ENCODE assay signal across 26 cellular contexts in genomic region chr17:44132275-44132821, GRCh38. TPM values are rescaled to one million over a fixed set of nuclear protein-coding genes. Genes with fewer than 3 reads are reported as not detected.
DNase-seq lines count a peak whose midpoint lies in the region; ATAC-seq, FAIRE-seq and TF ChIP-seq lines count a peak whose summit lies in the region.
"Had no signal": no experiment of that assay in that cellular context is flagged by ENCODE, and none has a peak within 500 bp of the region (broad histone marks: within the 10 kb centered on the region; RNA-seq: fewer than 3 reads in every experiment).

No MANE protein-coding gene starts in this region.

- H3K36me3 ChIP-seq in KMS-11 (ENCODE audit: insufficient read depth): no peaks in the 10 kb centered on the region
- no peaks in the 10 kb centered on the region for H3K36me3 ChIP-seq in HepG2 (replicated peaks in 1 of 2; ENCODE audit: control insufficient read depth in 1 of 2, insufficient read depth in 2 of 2, low read length in 2 of 2)
- H3K36me3 ChIP-seq: MG63, SJSA1, transverse colon had no signal

- POLR2A ChIA-PET in HepG2 (lab: Yijun Ruan, JAX): interaction anchor here (2.2 kb wide), 1 partner anchor 9 kb away, joined by 8 read pairs; the partner anchor contains the start of gene HDAC5

- H3K9me3 ChIP-seq in HepG2 (ENCODE audit: low read length): no peaks in the 10 kb centered on the region
- H3K9me3 ChIP-seq: MG63, SJSA1, transverse colon had no signal

- intact Hi-C loops in activated T-helper 1 cell treated with anti-CD3 and anti-CD28 coated beads, Interleukin-12 subunit alpha, Interleukin-12 subunit beta, Interleukin-2, Interleukin-4 antibody, amounts not matched to agents 30 ng/mL and 10 ng/mL and 1 ng/mL, durations not matched to agents 14 hours and 24 hours and 36 hours (cut with micrococcal nuclease): no loop called here
- intact Hi-C loops in HepG2 (cut with micrococcal nuclease; ENCODE audit: unreplicated experiment): no loop called here

- BruUV-seq in HepG2 (replicated peaks; lab: Mats Ljungman, UMichigan): no TSS peak

- DNase-seq in ELR (ENCODE audit: low read depth) (peak; percentile 68), HepG2 (ENCODE audit: low spot score) (no peak), cortex of kidney (lab: John Stamatoyannopoulos, UW) (no peak), D721Med (ENCODE audit: insufficient read length, low spot score) (no peak)
- DNase-seq in activated T-helper 1 cell treated with anti-CD3 and anti-CD28 coated beads, Interleukin-12 subunit alpha, Interleukin-12 subunit beta, Interleukin-2, Interleukin-4 antibody, amounts not matched to agents 30 ng/mL and 10 ng/mL and 1 ng/mL, durations not matched to agents 14 hours and 24 hours and 36 hours (ENCODE audit: low spot score): no peak
- DNase-seq in activated CD4-positive, CD25-positive, alpha-beta regulatory T cell (lab: John Stamatoyannopoulos, UW): no peak
- DNase-seq: AML-193; amygdala; foreskin melanocyte; hippocampal formation; MG63; NCI-H1436; NCI-H526; small intestine; stimulated activated CD4-positive, alpha-beta T cell treated with anti-CD3 and anti-CD28 coated beads, Interleukin-2, amount 100 ng/mL, for 48 hours; stimulated activated naive CD8-positive, alpha-beta T cell treated with anti-CD3 and anti-CD28 coated beads, Interleukin-15, amount 100 ng/mL, for 72 hours; transverse colon had no signal

- FAIRE-seq in HepG2 (lab: Jason Lieb, UNC): peak; percentile 18
- FAIRE-seq in D721Med (lab: Jason Lieb, UNC): no peak
- FAIRE-seq: keratinocyte, small intestine had no signal

- peaks cover 7% of the 10 kb centered on the region for H3K4me1 Mint-ChIP-seq in activated T-helper 1 cell treated with anti-CD3 and anti-CD28 coated beads, Interleukin-12 subunit alpha, Interleukin-12 subunit beta, Interleukin-2, Interleukin-4 antibody, amounts not matched to agents 30 ng/mL and 10 ng/mL and 1 ng/mL, durations not matched to agents 14 hours and 24 hours and 36 hours (ENCODE audit: low read depth)

- ATAC-seq in HepG2: no peak
- ATAC-seq: stimulated activated naive CD8-positive, alpha-beta T cell treated with anti-CD3 and anti-CD28 coated beads, Interleukin-15, amount 100 ng/mL, for 72 hours; WTC11 had no signal

- TF ChIP-seq CTCF in KMS-11 (conservative IDR thresholded peaks at IDR 0.05; ENCODE audit: low read depth, low read length) (no peak), HepG2 (CRISPR knock-in tag; IDR thresholded peaks at IDR 0.05) (no peak), D721Med (IDR thresholded peaks at IDR 0.05; ENCODE audit: insufficient read depth, missing control alignments) (no peak)

- H3K9ac ChIP-seq in KMS-11 (no peak overlapping the region), HepG2 (ENCODE audit: insufficient read depth, low read depth, low read length) (no peak overlapping the region)

- H4K20me1 ChIP-seq in KMS-11 (ENCODE audit: insufficient read depth): no peaks in the 10 kb centered on the region
- no peaks in the 10 kb centered on the region for H4K20me1 ChIP-seq in HepG2 (ENCODE audit: insufficient read depth, low read length)

- no peaks in the 10 kb centered on the region for H3K27me3 ChIP-seq in KMS-11 (ENCODE audit: insufficient read depth, low read depth)
- no peaks in the 10 kb centered on the region; a peak in 1 of 5 replicates for H3K27me3 ChIP-seq in HepG2 (ENCODE audit: control insufficient read depth in 1 of 2, insufficient read depth in 2 of 2, low read length in 2 of 2)
- H3K27me3 ChIP-seq: MG63, SJSA1, transverse colon had no signal

- in situ Hi-C loops in HepG2 (cut with HindIII; ENCODE audit: extremely low pct_ligation_motif_present, low pct_unique_long_range_greater_than_20kb): no loop called here

- peak overlapping the region; percentile 18 for H3K27ac Mint-ChIP-seq in activated T-helper 1 cell treated with anti-CD3 and anti-CD28 coated beads, Interleukin-12 subunit alpha, Interleukin-12 subunit beta, Interleukin-2, Interleukin-4 antibody, amounts not matched to agents 30 ng/mL and 10 ng/mL and 1 ng/mL, durations not matched to agents 14 hours and 24 hours and 36 hours
- H3K27ac Mint-ChIP-seq: activated T-helper 2 cell treated with anti-CD3 and anti-CD28 coated beads, Interferon-gamma antibody, Interleukin-2, Interleukin-4, amounts not matched to agents 10 μg/mL and 5 μg/mL and 100 μg/mL, durations not matched to agents 14 hours and 24 hours and 36 hours; T-helper 1 cell treated with Interleukin-12 subunit alpha and Interleukin-12 subunit beta and Interleukin-4 antibody, amounts not matched to agents 30 μg/mL and 1 μg/mL, for 36 hours; WTC11 had no signal

- CTCF ChIA-PET in HepG2 (lab: Yijun Ruan, JAX; ENCODE audit: low intra/inter-chr PET ratio, low total read pairs): no interaction called here

- H3K4me3 Mint-ChIP-seq in activated T-helper 1 cell treated with anti-CD3 and anti-CD28 coated beads, Interleukin-12 subunit alpha, Interleukin-12 subunit beta, Interleukin-2, Interleukin-4 antibody, amounts not matched to agents 30 ng/mL and 10 ng/mL and 1 ng/mL, durations not matched to agents 14 hours and 24 hours and 36 hours: no peak overlapping the region
- H3K4me3 Mint-ChIP-seq: stimulated activated naive CD8-positive, alpha-beta T cell treated with anti-CD3 and anti-CD28 coated beads, Interleukin-15, amount 100 ng/mL, for 72 hours; T-helper 1 cell treated with Interleukin-12 subunit alpha and Interleukin-12 subunit beta and Interleukin-4 antibody, amounts not matched to agents 30 μg/mL and 1 μg/mL, for 36 hours; WTC11 had no signal

- H3K79me2 ChIP-seq in KMS-11 (ENCODE audit: insufficient read depth, low read depth) (no peaks in the 10 kb centered on the region), HepG2 (ENCODE audit: insufficient read depth, low read length) (no peaks in the 10 kb centered on the region)

- TF ChIP-seq EP300 in HepG2 (IDR thresholded peaks at IDR 0.05; ENCODE audit: low read depth in 2 of 2, low read length in 2 of 2) (no peak), HepG2 (CRISPR knock-in tag; IDR thresholded peaks at IDR 0.05; ENCODE audit: borderline replicate concordance) (no peak)

- TF ChIP-seq POLR2A in HepG2 (IDR thresholded peaks at IDR 0.05; ENCODE audit: insufficient read depth in 1 of 2, low read depth in 2 of 2, low read length in 2 of 2): no peak

- peaks cover 17% of the 10 kb centered on the region for H3K4me1 ChIP-seq in KMS-11 (ENCODE audit: low read depth, poor library complexity, severe bottlenecking)
- peaks cover 85% of the 10 kb centered on the region for H3K4me1 ChIP-seq in HepG2 (ENCODE audit: insufficient read depth, low read length)

- H3K4me2 ChIP-seq in KMS-11: peak overlapping the region; percentile 11; the same call in 1 of the 2 replicates
- H3K4me2 ChIP-seq in HepG2 (ENCODE audit: low read depth, low read length): peak overlapping the region; percentile 16; the same call in 1 of the 2 replicates

- no peaks in the 10 kb centered on the region for H3K27me3 Mint-ChIP-seq in activated T-helper 1 cell treated with anti-CD3 and anti-CD28 coated beads, Interleukin-12 subunit alpha, Interleukin-12 subunit beta, Interleukin-2, Interleukin-4 antibody, amounts not matched to agents 30 ng/mL and 10 ng/mL and 1 ng/mL, durations not matched to agents 14 hours and 24 hours and 36 hours (ENCODE audit: insufficient read depth)
- H3K27me3 Mint-ChIP-seq: stimulated activated naive CD8-positive, alpha-beta T cell treated with anti-CD3 and anti-CD28 coated beads, Interleukin-15, amount 100 ng/mL, for 72 hours had no signal

- no peaks in the 10 kb centered on the region for H3K9me3 Mint-ChIP-seq in activated T-helper 1 cell treated with anti-CD3 and anti-CD28 coated beads, Interleukin-12 subunit alpha, Interleukin-12 subunit beta, Interleukin-2, Interleukin-4 antibody, amounts not matched to agents 30 ng/mL and 10 ng/mL and 1 ng/mL, durations not matched to agents 14 hours and 24 hours and 36 hours
- H3K9me3 Mint-ChIP-seq: activated T-helper 2 cell treated with anti-CD3 and anti-CD28 coated beads, Interferon-gamma antibody, Interleukin-2, Interleukin-4, amounts not matched to agents 10 μg/mL and 5 μg/mL and 100 μg/mL, durations not matched to agents 14 hours and 24 hours and 36 hours; stimulated activated naive CD8-positive, alpha-beta T cell treated with anti-CD3 and anti-CD28 coated beads, Interleukin-15, amount 100 ng/mL, for 72 hours; T-helper 1 cell treated with Interleukin-12 subunit alpha and Interleukin-12 subunit beta and Interleukin-4 antibody, amounts not matched to agents 30 μg/mL and 1 μg/mL, for 36 hours; WTC11 had no signal

- H3K27ac ChIP-seq in KMS-11 (peak overlapping the region; percentile 43), HepG2 (ENCODE audit: extremely low read length, insufficient read depth, low read length) (no peak overlapping the region)
- H3K27ac ChIP-seq: epithelial cell of prostate, SJSA1, transverse colon had no signal

- no peak for TF ChIP-seq RAD21 in HepG2 (CRISPR knock-in tag; IDR thresholded peaks at IDR 0.05)

- H3K36me3 Mint-ChIP-seq in activated T-helper 1 cell treated with anti-CD3 and anti-CD28 coated beads, Interleukin-12 subunit alpha, Interleukin-12 subunit beta, Interleukin-2, Interleukin-4 antibody, amounts not matched to agents 30 ng/mL and 10 ng/mL and 1 ng/mL, durations not matched to agents 14 hours and 24 hours and 36 hours (ENCODE audit: low read depth): no peaks in the 10 kb centered on the region
- H3K36me3 Mint-ChIP-seq: WTC11 had no signal

- H3K4me3 ChIP-seq in KMS-11 (IDR thresholded peaks at IDR 0.05; ENCODE audit: insufficient read depth, low read depth, low read length) (no peak overlapping the region), HepG2 (replicated peaks in 1 of 3; ENCODE audit: insufficient read depth in 1 of 3, low read depth in 2 of 3, low read length in 3 of 3) (no peak overlapping the region)
- H3K4me3 ChIP-seq: lung, MG63, SJSA1, transverse colon had no signal

- peak overlapping the region; percentile 7; the same call in 1 of the 2 replicates for H2AFZ ChIP-seq in KMS-11 (ENCODE audit: low read depth)
- no peak overlapping the region for H2AFZ ChIP-seq in HepG2 (ENCODE audit: low read length)

RNA-seq across cellular contexts. Expression of gene HDAC5, which starts 8.9 kb away (rescaled TPM):
- total RNA-seq in activated T-helper 1 cell treated with anti-CD3 and anti-CD28 coated beads, Interleukin-12 subunit alpha, Interleukin-12 subunit beta, Interleukin-2, Interleukin-4 antibody, amounts not matched to agents 30 ng/mL and 10 ng/mL and 1 ng/mL, durations not matched to agents 14 hours and 24 hours and 36 hours: 20.6 and 22.8 TPM in 2 replicates
- 34.0 and 46.4 TPM in 2 replicates for total RNA-seq in HepG2 (2016; rRNA removed; fragmentation: Illumina TruSeq; extraction: Trizol)
- 9.5 and 10.8 TPM in 2 replicates for total RNA-seq in HepG2 (2016; cell fraction: cytosol; rRNA removed; fragmentation: Illumina TruSeq; extraction: Trizol; ENCODE audit: low read depth)
- total RNA-seq in HepG2 (2016; cell fraction: insoluble cytoplasmic fraction; rRNA removed; fragmentation: Illumina TruSeq; extraction: Trizol): 32.6 and 44.0 TPM in 2 replicates
- 18.6 and 21.1 TPM in 2 replicates for total RNA-seq in HepG2 (2016; cell fraction: membrane; rRNA removed; fragmentation: Illumina TruSeq; extraction: Trizol)
- 37.8 and 39.5 TPM in 2 replicates for total RNA-seq in HepG2 (2016; cell fraction: nucleus; rRNA removed; fragmentation: Illumina TruSeq; extraction: Trizol)
- polyA plus RNA-seq in HepG2 (2011; rRNA removed): 85.4 and 140 TPM in 2 replicates
- 66.8 and 91.0 TPM in 2 replicates for polyA plus RNA-seq in HepG2 (2011; cell fraction: cytosol; rRNA removed)
- 179 and 189 TPM in 2 replicates for polyA plus RNA-seq in HepG2 (2011; cell fraction: nucleus; rRNA removed)
- polyA plus RNA-seq in HepG2 (2012): 88.1 and 102 TPM in 2 replicates
- 3.3 and 3.4 TPM in 2 replicates for polyA plus RNA-seq in HepG2 (2016; cell fraction: cytosol; fragmentation: Illumina TruSeq; extraction: Trizol; ENCODE audit: low read depth)
- polyA plus RNA-seq in HepG2 (2016; cell fraction: insoluble cytoplasmic fraction; fragmentation: Illumina TruSeq; extraction: Trizol; ENCODE audit: low read depth): 24.1 and 29.9 TPM in 2 replicates
- 9.7 and 10.3 TPM in 2 replicates for polyA plus RNA-seq in HepG2 (2016; cell fraction: membrane; fragmentation: Illumina TruSeq; extraction: Trizol; ENCODE audit: low read depth)
- polyA plus RNA-seq in HepG2 (2016; cell fraction: nucleus; fragmentation: Illumina TruSeq; extraction: Trizol; ENCODE audit: insufficient read depth, low read depth): 56.7 and 66.5 TPM in 2 replicates
- polyA minus RNA-seq in HepG2 (2011; rRNA and poly(A)+ RNA removed; ENCODE audit: low replicate concordance): 59.4 and 315 TPM in 2 replicates
- polyA minus RNA-seq in HepG2 (2011; cell fraction: cytosol; rRNA and poly(A)+ RNA removed): 82.1 and 94.7 TPM in 2 replicates
- 68.9 and 78.6 TPM in 2 replicates for polyA minus RNA-seq in HepG2 (2011; cell fraction: nucleus; rRNA and poly(A)+ RNA removed)

RNA-seq across cellular contexts. Expression of gene HROB, which starts 9.4 kb away (rescaled TPM):
- total RNA-seq in activated T-helper 1 cell treated with anti-CD3 and anti-CD28 coated beads, Interleukin-12 subunit alpha, Interleukin-12 subunit beta, Interleukin-2, Interleukin-4 antibody, amounts not matched to agents 30 ng/mL and 10 ng/mL and 1 ng/mL, durations not matched to agents 14 hours and 24 hours and 36 hours: 23.0 and 23.1 TPM in 2 replicates
- 6.7 and 7.1 TPM in 2 replicates for total RNA-seq in HepG2 (2016; rRNA removed; fragmentation: Illumina TruSeq; extraction: Trizol)
- 5.6 and 7.4 TPM in 2 replicates for total RNA-seq in HepG2 (2016; cell fraction: cytosol; rRNA removed; fragmentation: Illumina TruSeq; extraction: Trizol; ENCODE audit: low read depth)
- 5.5 and 5.6 TPM in 2 replicates for total RNA-seq in HepG2 (2016; cell fraction: insoluble cytoplasmic fraction; rRNA removed; fragmentation: Illumina TruSeq; extraction: Trizol)
- total RNA-seq in HepG2 (2016; cell fraction: membrane; rRNA removed; fragmentation: Illumina TruSeq; extraction: Trizol): 5.5 and 5.6 TPM in 2 replicates
- total RNA-seq in HepG2 (2016; cell fraction: nucleus; rRNA removed; fragmentation: Illumina TruSeq; extraction: Trizol): 5.1 and 5.5 TPM in 2 replicates
- polyA plus RNA-seq in HepG2 (2011; rRNA removed): 5.0 and 6.1 TPM in 2 replicates
- polyA plus RNA-seq in HepG2 (2011; cell fraction: cytosol; rRNA removed): 3.3 and 4.0 TPM in 2 replicates
- 7.3 and 8.7 TPM in 2 replicates for polyA plus RNA-seq in HepG2 (2011; cell fraction: nucleus; rRNA removed)
- 2.5 and 4.8 TPM in 2 replicates for polyA plus RNA-seq in HepG2 (2012)
- polyA plus RNA-seq in HepG2 (2016; cell fraction: cytosol; fragmentation: Illumina TruSeq; extraction: Trizol; ENCODE audit: low read depth): 1.4 and 1.5 TPM in 2 replicates
- 6.2 and 7.5 TPM in 2 replicates for polyA plus RNA-seq in HepG2 (2016; cell fraction: insoluble cytoplasmic fraction; fragmentation: Illumina TruSeq; extraction: Trizol; ENCODE audit: low read depth)
- 2.2 and 3.0 TPM in 2 replicates for polyA plus RNA-seq in HepG2 (2016; cell fraction: membrane; fragmentation: Illumina TruSeq; extraction: Trizol; ENCODE audit: low read depth)
- polyA plus RNA-seq in HepG2 (2016; cell fraction: nucleus; fragmentation: Illumina TruSeq; extraction: Trizol; ENCODE audit: insufficient read depth, low read depth): 14.2 and 16.9 TPM in 2 replicates
- 11.6 and 25.6 TPM in 2 replicates for polyA minus RNA-seq in HepG2 (2011; rRNA and poly(A)+ RNA removed; ENCODE audit: low replicate concordance)
- 2.7 and 4.6 TPM in 2 replicates for polyA minus RNA-seq in HepG2 (2011; cell fraction: cytosol; rRNA and poly(A)+ RNA removed)
- 3.9 and 4.5 TPM in 2 replicates for polyA minus RNA-seq in HepG2 (2011; cell fraction: nucleus; rRNA and poly(A)+ RNA removed)

RNA-seq across cellular contexts. Expression of gene ASB16, which starts 38.2 kb away (rescaled TPM):
- 0.31 and 0.42 TPM in 2 replicates for total RNA-seq in activated T-helper 1 cell treated with anti-CD3 and anti-CD28 coated beads, Interleukin-12 subunit alpha, Interleukin-12 subunit beta, Interleukin-2, Interleukin-4 antibody, amounts not matched to agents 30 ng/mL and 10 ng/mL and 1 ng/mL, durations not matched to agents 14 hours and 24 hours and 36 hours
- total RNA-seq in HepG2 (2016; rRNA removed; fragmentation: Illumina TruSeq; extraction: Trizol): 0.07 TPM in 1 of 2 replicates, not detected in the other
- not detected in 2 replicates for total RNA-seq in HepG2 (2016; cell fraction: cytosol; rRNA removed; fragmentation: Illumina TruSeq; extraction: Trizol; ENCODE audit: low read depth)
- not detected in 2 replicates for total RNA-seq in HepG2 (2016; cell fraction: insoluble cytoplasmic fraction; rRNA removed; fragmentation: Illumina TruSeq; extraction: Trizol)
- total RNA-seq in HepG2 (2016; cell fraction: membrane; rRNA removed; fragmentation: Illumina TruSeq; extraction: Trizol): not detected in 2 replicates
- not detected in 2 replicates for total RNA-seq in HepG2 (2016; cell fraction: nucleus; rRNA removed; fragmentation: Illumina TruSeq; extraction: Trizol)
- 0.05 TPM in 1 of 2 replicates, not detected in the other for polyA plus RNA-seq in HepG2 (2011; rRNA removed)
- polyA plus RNA-seq in HepG2 (2011; cell fraction: cytosol; rRNA removed): 0.04 and 0.10 TPM in 2 replicates
- polyA plus RNA-seq in HepG2 (2011; cell fraction: nucleus; rRNA removed): 0.45 and 0.47 TPM in 2 replicates
- polyA plus RNA-seq in HepG2 (2012): 0.47 and 0.64 TPM in 2 replicates
- not detected in 2 replicates for polyA plus RNA-seq in HepG2 (2016; cell fraction: cytosol; fragmentation: Illumina TruSeq; extraction: Trizol; ENCODE audit: low read depth)
- polyA plus RNA-seq in HepG2 (2016; cell fraction: insoluble cytoplasmic fraction; fragmentation: Illumina TruSeq; extraction: Trizol; ENCODE audit: low read depth): not detected in 2 replicates
- polyA plus RNA-seq in HepG2 (2016; cell fraction: membrane; fragmentation: Illumina TruSeq; extraction: Trizol; ENCODE audit: low read depth): not detected in 2 replicates
- not detected in 2 replicates for polyA plus RNA-seq in HepG2 (2016; cell fraction: nucleus; fragmentation: Illumina TruSeq; extraction: Trizol; ENCODE audit: insufficient read depth, low read depth)
- 0.09 and 0.40 TPM in 2 replicates for polyA minus RNA-seq in HepG2 (2011; rRNA and poly(A)+ RNA removed; ENCODE audit: low replicate concordance)
- polyA minus RNA-seq in HepG2 (2011; cell fraction: cytosol; rRNA and poly(A)+ RNA removed): not detected in 2 replicates
- not detected in 2 replicates for polyA minus RNA-seq in HepG2 (2011; cell fraction: nucleus; rRNA and poly(A)+ RNA removed)
- total RNA-seq: pulmonary artery endothelial cell, SJSA1 had no signal
- polyA plus RNA-seq: keratinocyte had no signal

RNA-seq across cellular contexts. Expression of gene TMUB2, which starts 54.4 kb away (rescaled TPM):
- 17.3 and 18.7 TPM in 2 replicates for total RNA-seq in activated T-helper 1 cell treated with anti-CD3 and anti-CD28 coated beads, Interleukin-12 subunit alpha, Interleukin-12 subunit beta, Interleukin-2, Interleukin-4 antibody, amounts not matched to agents 30 ng/mL and 10 ng/mL and 1 ng/mL, durations not matched to agents 14 hours and 24 hours and 36 hours
- 18.7 and 26.9 TPM in 2 replicates for total RNA-seq in HepG2 (2016; rRNA removed; fragmentation: Illumina TruSeq; extraction: Trizol)
- total RNA-seq in HepG2 (2016; cell fraction: cytosol; rRNA removed; fragmentation: Illumina TruSeq; extraction: Trizol; ENCODE audit: low read depth): 9.7 and 10.5 TPM in 2 replicates
- total RNA-seq in HepG2 (2016; cell fraction: insoluble cytoplasmic fraction; rRNA removed; fragmentation: Illumina TruSeq; extraction: Trizol): 17.2 and 28.2 TPM in 2 replicates
- 18.3 and 23.2 TPM in 2 replicates for total RNA-seq in HepG2 (2016; cell fraction: membrane; rRNA removed; fragmentation: Illumina TruSeq; extraction: Trizol)
- 23.0 and 27.8 TPM in 2 replicates for total RNA-seq in HepG2 (2016; cell fraction: nucleus; rRNA removed; fragmentation: Illumina TruSeq; extraction: Trizol)
- polyA plus RNA-seq in HepG2 (2011; rRNA removed): 50.8 and 55.5 TPM in 2 replicates
- 41.4 and 47.9 TPM in 2 replicates for polyA plus RNA-seq in HepG2 (2011; cell fraction: cytosol; rRNA removed)
- 102 and 118 TPM in 2 replicates for polyA plus RNA-seq in HepG2 (2011; cell fraction: nucleus; rRNA removed)
- polyA plus RNA-seq in HepG2 (2012): 22.8 and 25.7 TPM in 2 replicates
- 8.4 and 10.1 TPM in 2 replicates for polyA plus RNA-seq in HepG2 (2016; cell fraction: cytosol; fragmentation: Illumina TruSeq; extraction: Trizol; ENCODE audit: low read depth)
- polyA plus RNA-seq in HepG2 (2016; cell fraction: insoluble cytoplasmic fraction; fragmentation: Illumina TruSeq; extraction: Trizol; ENCODE audit: low read depth): 19.7 and 21.2 TPM in 2 replicates
- 18.3 and 18.4 TPM in 2 replicates for polyA plus RNA-seq in HepG2 (2016; cell fraction: membrane; fragmentation: Illumina TruSeq; extraction: Trizol; ENCODE audit: low read depth)
- 62.7 and 64.3 TPM in 2 replicates for polyA plus RNA-seq in HepG2 (2016; cell fraction: nucleus; fragmentation: Illumina TruSeq; extraction: Trizol; ENCODE audit: insufficient read depth, low read depth)
- 28.1 and 44.6 TPM in 2 replicates for polyA minus RNA-seq in HepG2 (2011; rRNA and poly(A)+ RNA removed; ENCODE audit: low replicate concordance)
- 13.8 and 15.3 TPM in 2 replicates for polyA minus RNA-seq in HepG2 (2011; cell fraction: cytosol; rRNA and poly(A)+ RNA removed)
- polyA minus RNA-seq in HepG2 (2011; cell fraction: nucleus; rRNA and poly(A)+ RNA removed): 21.1 and 21.4 TPM in 2 replicates
